Comparison of ENCODE assay signal across 9 cellular contexts in the genomic region with DNA sequence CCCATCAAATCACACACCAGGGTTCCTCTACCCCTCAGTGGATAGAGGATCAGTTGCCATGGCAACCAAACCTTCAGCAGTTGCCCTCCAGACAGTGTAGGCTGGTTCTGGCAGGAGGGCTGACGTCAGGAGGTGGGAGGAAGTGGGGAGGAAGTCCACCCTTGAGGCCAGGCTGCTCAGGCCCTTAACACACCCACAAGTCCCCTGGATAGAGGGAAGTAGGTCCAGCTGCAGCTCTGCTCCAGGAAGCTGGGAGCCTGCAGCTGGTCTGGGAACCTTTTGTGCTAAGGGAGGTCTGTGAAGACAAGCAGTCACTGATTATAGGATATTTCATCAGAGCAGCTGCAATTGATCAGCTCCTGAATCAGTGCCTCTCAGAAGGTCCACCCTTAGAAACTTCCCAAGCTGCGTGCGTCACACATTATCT.
DNase-seq lines count a peak whose midpoint lies in the region; ATAC-seq lines count a peak whose summit lies in the region.
"Had no signal": no experiment of that assay in that cellular context is flagged by ENCODE, and none has a peak within 500 bp of the region (broad histone marks: within the 10 kb centered on the region; RNA-seq: fewer than 3 reads in every experiment).

No MANE protein-coding gene starts in this region.

- no peak overlapping the region for H3K14ac ChIP-seq in neuronal stem cell (ENCODE audit: low read length)

- H3K27ac ChIP-seq in Karpas-422 (ENCODE audit: low read length) (peak overlapping the region; percentile 82), neuronal stem cell (replicated peaks; ENCODE audit: low read length) (no peak overlapping the region)

- H3K79me1 ChIP-seq in neuronal stem cell (ENCODE audit: low read depth, low read length): no peaks in the 10 kb centered on the region

- no peak overlapping the region for H2BK5ac ChIP-seq in neuronal stem cell (ENCODE audit: low read length)

- H3K4me1 ChIP-seq in Karpas-422 (ENCODE audit: low read length) (peaks cover 36% of the 10 kb centered on the region), neuronal stem cell (ENCODE audit: control insufficient read depth in 2 of 2, insufficient read depth in 1 of 2, low read depth in 1 of 2, low read length in 2 of 2) (peaks cover 5 to 14% of the 10 kb centered on the region in 2 donors)

- no CpG with 5 or more reads among the region's 3 CpGs for WGBS in neuronal stem cell (ENCODE audit: extremely low coverage in 2 of 2, insufficient read length in 2 of 2, insufficient replicate concordance in 1 of 2), 2 donors

- H3K4me3 ChIP-seq in Karpas-422 (ENCODE audit: low read length): no peak overlapping the region
- H3K4me3 ChIP-seq in neuronal stem cell (ENCODE audit: low read length in 2 of 2): no peak overlapping the region

- no peak overlapping the region for H2BK12ac ChIP-seq in neuronal stem cell (ENCODE audit: low read length)

- no peaks in the 10 kb centered on the region for H3K79me2 ChIP-seq in Karpas-422 (ENCODE audit: low read length)

- H4K91ac ChIP-seq in neuronal stem cell (ENCODE audit: low read depth, low read length, poor library complexity): no peak overlapping the region

- no peak overlapping the region for H3K4ac ChIP-seq in neuronal stem cell (ENCODE audit: low read length)

- H3K9ac ChIP-seq in Karpas-422 (ENCODE audit: low read length) (peak overlapping the region; percentile 53), neuronal stem cell (ENCODE audit: low read depth, low read length, poor library complexity) (no peak overlapping the region)

- no peak overlapping the region for H2AK5ac ChIP-seq in neuronal stem cell (ENCODE audit: low read depth, low read length)

- H3K4me2 ChIP-seq in Karpas-422 (ENCODE audit: low read depth, low read length, poor library complexity, severe bottlenecking) (peak overlapping the region; percentile 38), neuronal stem cell (ENCODE audit: insufficient read depth, low read length, poor library complexity, severe bottlenecking) (no peak overlapping the region)

- no peak overlapping the region for H2BK15ac ChIP-seq in neuronal stem cell (ENCODE audit: low read length)

- no peak overlapping the region for H3K23ac ChIP-seq in neuronal stem cell (ENCODE audit: low read depth, low read length, poor library complexity)

- no peak overlapping the region for H2BK120ac ChIP-seq in neuronal stem cell (ENCODE audit: low read depth, low read length)

- no peak for ATAC-seq in GM21360 (IDR thresholded peaks at IDR 0.05; ENCODE audit: unreplicated experiment)

- no peak overlapping the region for H3K18ac ChIP-seq in neuronal stem cell (ENCODE audit: low read length)

- H4K8ac ChIP-seq in neuronal stem cell (ENCODE audit: low read depth, low read length): no peak overlapping the region

- H3K36me3 ChIP-seq in Karpas-422 (ENCODE audit: insufficient read depth, low read length) (no peaks in the 10 kb centered on the region), neuronal stem cell (replicated peaks in 1 of 2; ENCODE audit: control insufficient read depth in 2 of 2, insufficient read depth in 2 of 2, low read length in 2 of 2) (no peaks in the 10 kb centered on the region)

- DNase-seq in COR-L47 (lab: John Stamatoyannopoulos, UW): peak; percentile 45
- peak; percentile 79 for DNase-seq in Karpas-422
- peak; percentile 57 for DNase-seq in fibroblast of gingiva (ENCODE audit: low read depth)
- DNase-seq in neuronal stem cell (ENCODE audit: low spot score): peak; percentile 37
- no peak for DNase-seq in NCI-H187 treated with DMSO at 0.1 percent for 48 hours (lab: John Stamatoyannopoulos, UW)
- DNase-seq in NCI-H1930 (lab: John Stamatoyannopoulos, UW): no peak
- DNase-seq in HT-29 (ENCODE audit: low spot score): no peak
- DNase-seq: Kasumi-1 had no signal

- no peaks in the 10 kb centered on the region for H3K9me3 ChIP-seq in Karpas-422 (ENCODE audit: low read length)
- no peaks in the 10 kb centered on the region for H3K9me3 ChIP-seq in neuronal stem cell (replicated peaks in 1 of 2; ENCODE audit: control insufficient read depth in 2 of 2, insufficient read depth in 1 of 2, low read depth in 1 of 2, low read length in 2 of 2)

- H2AFZ ChIP-seq in Karpas-422 (ENCODE audit: low read length) (peak overlapping the region; percentile 47; the same call in 1 of the 2 replicates), neuronal stem cell (ENCODE audit: low read length) (peak overlapping the region; percentile 80)

- H3K27me3 ChIP-seq in Karpas-422 (ENCODE audit: low read length) (no peaks in the 10 kb centered on the region), neuronal stem cell (ENCODE audit: control insufficient read depth in 3 of 3, insufficient read depth in 3 of 3, low read depth in 1 of 3, low read length in 3 of 3) (no peaks in the 10 kb centered on the region)

- H3K9me2 ChIP-seq in Karpas-422 (replicated peaks; ENCODE audit: insufficient read depth, low read length): no peaks in the 10 kb centered on the region

- H4K20me1 ChIP-seq in Karpas-422 (ENCODE audit: insufficient read depth, low read depth, low read length): no peaks in the 10 kb centered on the region

Comparison
In these comparisons a context has a peak if more than half of its experiments do, and no peak if none do; other contexts are left out.
1. DNase-seq: peak in COR-L47 (single experiment), Karpas-422 (single experiment), fibroblast of gingiva (single experiment) and neuronal stem cell (single experiment); none in NCI-H187 treated with DMSO at 0.1 percent for 48 hours (single experiment), NCI-H1930 (0 of 2) and HT-29 (single experiment).